1 cellular context compared by ENCODE assay signal in the genomic region with DNA sequence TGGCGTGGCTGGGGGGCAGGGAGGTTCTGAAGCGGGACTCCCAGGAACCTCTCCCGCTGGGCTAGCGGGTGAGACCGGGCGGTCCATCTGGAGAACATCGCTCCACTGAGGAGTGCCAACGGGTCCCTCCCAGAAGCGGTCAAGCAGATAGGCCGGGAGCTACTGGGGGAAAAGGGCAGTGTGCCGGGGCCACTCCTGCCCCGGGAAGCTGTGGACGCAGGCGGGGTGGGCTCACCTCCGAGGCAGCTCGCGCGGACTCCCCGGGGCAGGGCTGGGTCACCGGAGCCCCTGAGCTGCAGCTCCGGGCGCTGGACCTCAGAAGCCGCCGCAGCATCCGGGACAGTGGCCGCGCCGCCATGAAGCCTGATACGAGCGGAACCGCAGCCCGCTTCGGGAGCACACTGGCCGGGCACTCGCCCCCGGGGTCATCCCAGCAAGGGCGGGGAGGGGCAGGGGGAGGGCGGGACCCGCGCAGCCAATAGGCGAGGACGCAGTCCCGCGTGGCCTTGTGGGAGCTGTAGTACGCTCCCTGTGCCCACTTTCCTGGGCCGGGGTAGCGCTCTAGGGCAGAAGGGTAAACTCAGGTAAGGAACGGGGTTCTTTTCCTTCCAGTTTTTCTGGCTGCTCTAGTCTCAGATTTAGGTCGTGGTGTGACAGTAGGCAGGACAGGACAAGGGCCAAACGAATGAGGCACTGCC.
TF ChIP-seq lines count a peak whose summit lies in the region.

MOCS1 (minus strand) TSS at position 403 of the 698 bp plus-strand sequence; CDS start at position 358, 45 bp downstream.

TF ChIP-seq in GM12878, 131 proteins besides CTCF, POLR2A, EP300 and RAD21 (continued from another document):
- TF ChIP-seq IKZF2 (IDR thresholded peaks at IDR 0.05) (no peak), BACH1 (IDR thresholded peaks at IDR 0.05; ENCODE audit: borderline replicate concordance) (no peak), EED (IDR thresholded peaks at IDR 0.05; ENCODE audit: low read depth) (no peak), JUNB (IDR thresholded peaks at IDR 0.05) (no peak), SIN3A (IDR thresholded peaks at IDR 0.05; ENCODE audit: low read depth, low read length) (no peak), EZH2 (IDR thresholded peaks at IDR 0.05; ENCODE audit: borderline replicate concordance, control insufficient read depth, low read depth, low read length) (no peak), SMARCA5 (IDR thresholded peaks at IDR 0.05) (no peak), NR2F1 (conservative IDR thresholded peaks at IDR 0.05) (peak; percentile 66), ZBED1 (IDR thresholded peaks at IDR 0.05; ENCODE audit: borderline replicate concordance) (no peak), MEF2A (IDR thresholded peaks at IDR 0.05; ENCODE audit: insufficient read depth, low read depth, low read length) (no peak), TCF7 (IDR thresholded peaks at IDR 0.05; ENCODE audit: borderline replicate concordance) (no peak), MYC (IDR thresholded peaks at IDR 0.05; ENCODE audit: insufficient read depth, insufficient read length, insufficient replicate concordance, low read length, severe bottlenecking) (no peak), ELK1 (IDR thresholded peaks at IDR 0.05; ENCODE audit: low read depth, low read length) (no peak), POLR2AphosphoS5 (IDR thresholded peaks at IDR 0.05; ENCODE audit: low read length) (no peak), BRCA1 (IDR thresholded peaks at IDR 0.05; ENCODE audit: low read depth, low read length) (no peak), STAT1 (conservative IDR thresholded peaks at IDR 0.05) (no peak)
TF ChIP-seq in GM12878: peak in this region for 4.
